8 cellular contexts compared by ENCODE assay signal in the genomic region with DNA sequence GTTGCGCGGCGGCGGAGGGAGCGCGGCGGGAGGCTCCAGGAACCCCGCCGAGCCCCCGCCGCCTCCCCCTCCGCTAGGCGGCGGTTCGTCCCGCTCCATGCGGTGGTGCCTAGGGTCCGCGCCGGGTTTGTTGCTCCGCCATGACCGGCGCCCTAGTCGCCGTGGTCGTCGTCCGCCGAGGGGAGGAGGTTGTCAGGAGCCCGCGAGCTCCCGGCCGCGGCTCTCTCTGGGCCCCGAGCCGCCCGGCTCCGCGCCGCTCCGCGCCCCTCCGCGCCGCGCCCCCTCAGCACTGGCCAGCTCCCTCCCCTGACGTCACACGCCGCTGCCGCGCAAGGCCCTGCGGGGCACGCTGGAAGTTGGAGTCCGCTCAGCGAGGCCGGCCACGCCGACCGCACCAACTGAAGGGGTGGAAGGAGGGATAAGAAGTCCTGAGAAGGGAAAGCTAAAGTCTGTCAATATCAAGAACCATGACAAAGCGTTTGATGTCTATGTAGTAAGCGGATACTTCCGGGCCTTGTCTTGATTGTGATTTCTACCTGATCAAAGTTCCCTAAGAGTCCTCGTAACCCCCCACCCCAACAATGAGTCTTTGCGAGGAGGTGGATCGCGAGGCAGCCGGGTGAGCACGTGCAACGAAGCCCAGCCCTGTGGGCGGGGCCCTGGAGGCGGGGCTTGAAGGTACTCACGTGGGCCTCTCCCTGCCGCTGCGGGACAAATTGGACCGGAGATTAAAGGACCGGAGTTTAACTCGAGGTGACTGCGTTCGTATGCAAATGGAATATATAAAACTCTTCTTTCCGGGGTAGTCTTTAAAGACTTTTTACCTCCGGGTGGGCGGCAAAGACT. TPM values are rescaled to one million over a fixed set of nuclear protein-coding genes. Genes with fewer than 3 reads are reported as not detected.
A peak's percentile ranks its signal among the peaks of the same experiment; 100 is the strongest.
DNase-seq lines count a peak whose midpoint lies in the region; ATAC-seq and TF ChIP-seq lines count a peak whose summit lies in the region.

NR6A1 (minus strand) TSS at position 291 of the 846 bp plus-strand sequence.

- peak within 1 kb of the TSS; percentile 80 for H3K4me3 Mint-ChIP-seq in activated CD4-positive, alpha-beta T cell treated with anti-CD3 and anti-CD28 coated beads for 36 hours

- peaks cover 29% of the 10 kb centered on the region for H3K4me1 Mint-ChIP-seq in activated CD4-positive, alpha-beta T cell treated with anti-CD3 and anti-CD28 coated beads for 36 hours

- peak within 1 kb of the TSS; percentile 76 for H3K4me3 ChIP-seq in BLaER1

- H3K27ac ChIP-seq in BLaER1: peak within 1 kb of the TSS; percentile 92
- peak within 1 kb of the TSS; percentile 70 for H3K27ac ChIP-seq in cingulate gyrus (ENCODE audit: low read depth, low read length)

- no peaks in the 10 kb centered on the region for H3K36me3 Mint-ChIP-seq in activated CD4-positive, alpha-beta T cell treated with anti-CD3 and anti-CD28 coated beads for 36 hours (ENCODE audit: low read depth)

- H3K9ac ChIP-seq in BLaER1: peak within 1 kb of the TSS; percentile 89

- DNase-seq in NCI-H510A treated with DMSO at 0.1 percent for 48 hours (lab: John Stamatoyannopoulos, UW) (peak; percentile 97), left colon (peak; percentile 97 to 99)
- DNase-seq in activated CD4-positive, alpha-beta T cell treated with anti-CD3 and anti-CD28 coated beads for 36 hours: peak; percentile 97
- DNase-seq in stimulated activated CD4-positive, alpha-beta T cell treated with anti-CD3 and anti-CD28 coated beads, Interleukin-1b, Interleukin-23, amount 100 ng/mL, for 4 hours (ENCODE audit: low read depth in 2 of 2): peak; percentile 88 to 95

- H3K36me3 ChIP-seq in BLaER1: no peaks in the 10 kb centered on the region

- peaks cover 42% of the 10 kb centered on the region for H4K20me1 ChIP-seq in BLaER1

- H3K27me3 ChIP-seq in BLaER1: peaks cover 58% of the 10 kb centered on the region

- peak within 1 kb of the TSS; percentile 100 for H3K4me2 ChIP-seq in BLaER1

- H3K9me3 ChIP-seq in BLaER1: no peaks in the 10 kb centered on the region

- peak within 1 kb of the TSS; percentile 74 for H3K27ac Mint-ChIP-seq in activated CD4-positive, alpha-beta T cell treated with anti-CD3 and anti-CD28 coated beads for 36 hours

- POLR2A ChIA-PET in activated CD4-positive, alpha-beta T cell treated with anti-CD3 and anti-CD28 coated beads for 36 hours (lab: Charles Lee): interaction anchor here (1.1 to 1.7 kb wide), 2 partner anchors 89 to 99 kb away, joined by 3 to 4 read pairs; no protein-coding TSS in a partner anchor

- CTCF ChIA-PET in activated CD4-positive, alpha-beta T cell treated with anti-CD3 and anti-CD28 coated beads for 36 hours (lab: Charles Lee): interaction anchor here (0.6 to 12.5 kb wide), 17 partner anchors 9 to 861 kb away, joined by 3 to 260 read pairs (median 5); partner anchors contain the start of genes ARPC5L, RPL35 and WDR38

- TF ChIP-seq POLR2A in GM19193 (IDR thresholded peaks at IDR 0.05; ENCODE audit: extremely low read depth, insufficient read depth, insufficient read length): peak; percentile 63

- H3K4me1 ChIP-seq in BLaER1: peaks cover 16% of the 10 kb centered on the region

- intact Hi-C loops in activated CD4-positive, alpha-beta T cell treated with anti-CD3 and anti-CD28 coated beads for 36 hours (cut with DNase I, micrococcal nuclease): loop anchor here (1.0 to 5.0 kb wide), 13 partner anchors 91 to 975 kb away; partner anchors contain the start of genes HSPA5 (in 2 of the 2), SCAI (in 2 of the 2), ARPC5L (in 1 of the 2) and GAPVD1 (in 1 of the 2)
- intact Hi-C loops in left colon (cut with DNase I, micrococcal nuclease): loop anchor here in 1 of 2 donors (5.0 kb wide), 1 partner anchor 81 kb away; the partner anchor contains the start of gene WDR38

- ATAC-seq in HG03432 (IDR thresholded peaks at IDR 0.05; ENCODE audit: unreplicated experiment): peak; percentile 89
- ATAC-seq in activated CD4-positive, alpha-beta T cell treated with anti-CD3 and anti-CD28 coated beads for 36 hours: peak; percentile 90
- peak; percentile 81 for ATAC-seq in left colon

- H3K27me3 Mint-ChIP-seq in activated CD4-positive, alpha-beta T cell treated with anti-CD3 and anti-CD28 coated beads for 36 hours: peaks cover 62% of the 10 kb centered on the region

- no peaks in the 10 kb centered on the region for H3K9me3 Mint-ChIP-seq in activated CD4-positive, alpha-beta T cell treated with anti-CD3 and anti-CD28 coated beads for 36 hours (ENCODE audit: low read depth)

RNA-seq across cellular contexts. Expression of gene NR6A1, which starts in this region (rescaled TPM):
- 1 to 10 TPM in 1 of 2 experiments, under 1 TPM in 1; 0.82 to 1.1 TPM for total RNA-seq in activated CD4-positive, alpha-beta T cell treated with anti-CD3 and anti-CD28 coated beads for 36 hours
- 1 to 10 TPM; 4.6 to 7.1 TPM for total RNA-seq in left colon

Comparison
In these comparisons a context has a peak if more than half of its experiments do, and no peak if none do; other contexts are left out.
1. Peak in every context shown above with its lines: DNase-seq, ATAC-seq, H3K4me3 ChIP-seq and H3K27ac ChIP-seq.